8 cellular contexts compared by ENCODE assay signal in genomic region chr1:102434421-102434820, GRCh38.
DNase-seq lines count a peak whose midpoint lies in the region; ATAC-seq and TF ChIP-seq lines count a peak whose summit lies in the region.

No MANE protein-coding gene starts in this region.

- POLR2A ChIA-PET in WTC11 (lab: Charles Lee), result no interaction called here

- H3K27ac ChIP-seq in neuronal stem cell (replicated peaks; ENCODE audit: low read length), result no peak overlapping the region

- H3K36me3 ChIP-seq in neuronal stem cell (replicated peaks in 1 of 2; ENCODE audit: control insufficient read depth in 2 of 2, insufficient read depth in 2 of 2, low read length in 2 of 2), result no peaks in the 10 kb centered on the region

- H3K4me3 ChIP-seq in Jurkat, Clone E6-1 (ENCODE audit: low read length), result no peak overlapping the region
- H3K4me3 ChIP-seq in neuronal stem cell (ENCODE audit: low read length in 2 of 2), result no peak overlapping the region

- TF ChIP-seq CTCF in WTC11 (IDR thresholded peaks at IDR 0.05), result peak; percentile 59; the same call in 1 of the 2 replicates

- no peak overlapping the region for H2BK15ac ChIP-seq in neuronal stem cell (ENCODE audit: low read length)

- CTCF ChIA-PET in WTC11 (lab: Charles Lee), result interaction anchor here (0.6 to 1.5 kb wide), 8 partner anchors 20 to 914 kb away, joined by 3 to 7 read pairs (median 3); no protein-coding TSS in a partner anchor

- H3K27me3 Mint-ChIP-seq in activated CD4-positive, alpha-beta T cell treated with anti-CD3 and anti-CD28 coated beads, Interleukin-2, amount 10 ng/mL, durations not matched to agents 24 days and 14 days, result no peaks in the 10 kb centered on the region
- H3K27me3 Mint-ChIP-seq in WTC11 (ENCODE audit: low read depth), result no peaks in the 10 kb centered on the region

- no peaks in the 10 kb centered on the region for H3K79me1 ChIP-seq in neuronal stem cell (ENCODE audit: low read depth, low read length)

- no peak overlapping the region for H3K9ac ChIP-seq in neuronal stem cell (ENCODE audit: low read depth, low read length, poor library complexity)

- intact Hi-C loops in activated CD4-positive, alpha-beta T cell treated with anti-CD3 and anti-CD28 coated beads, Interleukin-2, amount 10 ng/mL, durations not matched to agents 24 days and 14 days (cut with micrococcal nuclease), result loop anchor here (5.0 kb wide), 1 partner anchor 912 kb away; no protein-coding TSS in a partner anchor

- H3K4me3 Mint-ChIP-seq in activated CD4-positive, alpha-beta T cell treated with anti-CD3 and anti-CD28 coated beads, Interleukin-2, amount 10 ng/mL, durations not matched to agents 24 days and 14 days, result no peak overlapping the region
- H3K4me3 Mint-ChIP-seq in WTC11, result no peak overlapping the region

- H2AK5ac ChIP-seq in neuronal stem cell (ENCODE audit: low read depth, low read length), result no peak overlapping the region

- no peak overlapping the region for H3K23ac ChIP-seq in neuronal stem cell (ENCODE audit: low read depth, low read length, poor library complexity)

- ATAC-seq in WTC11, result peak; percentile 91
- no peak for ATAC-seq in GM21619 (IDR thresholded peaks at IDR 0.05; ENCODE audit: unreplicated experiment)
- no peak for ATAC-seq in GM19023 (IDR thresholded peaks at IDR 0.05; ENCODE audit: unreplicated experiment)

- no CpG with 5 or more reads among the region's 4 CpGs for WGBS in neuronal stem cell (ENCODE audit: extremely low coverage in 2 of 2, insufficient read length in 2 of 2, insufficient replicate concordance in 1 of 2), 2 donors

- H3K14ac ChIP-seq in neuronal stem cell (ENCODE audit: low read length), result no peak overlapping the region

- H2BK5ac ChIP-seq in neuronal stem cell (ENCODE audit: low read length), result no peak overlapping the region

- H3K4me2 ChIP-seq in neuronal stem cell (ENCODE audit: insufficient read depth, low read length, poor library complexity, severe bottlenecking), result no peak overlapping the region

- H3K4me1 ChIP-seq in neuronal stem cell (ENCODE audit: control insufficient read depth in 2 of 2, insufficient read depth in 1 of 2, low read depth in 1 of 2, low read length in 2 of 2), result no peaks in the 10 kb centered on the region

- no peaks in the 10 kb centered on the region for H3K9me3 Mint-ChIP-seq in activated CD4-positive, alpha-beta T cell treated with anti-CD3 and anti-CD28 coated beads, Interleukin-2, amount 10 ng/mL, durations not matched to agents 24 days and 14 days
- peaks cover 5% of the 10 kb centered on the region for H3K9me3 Mint-ChIP-seq in WTC11

- no peaks in the 10 kb centered on the region for H3K36me3 Mint-ChIP-seq in activated CD4-positive, alpha-beta T cell treated with anti-CD3 and anti-CD28 coated beads, Interleukin-2, amount 10 ng/mL, durations not matched to agents 24 days and 14 days (ENCODE audit: low read depth)
- no peaks in the 10 kb centered on the region for H3K36me3 Mint-ChIP-seq in WTC11

- no peak overlapping the region for H2AFZ ChIP-seq in neuronal stem cell (ENCODE audit: low read length)

- H3K27me3 ChIP-seq in neuronal stem cell (ENCODE audit: control insufficient read depth in 3 of 3, insufficient read depth in 3 of 3, low read depth in 1 of 3, low read length in 3 of 3), result no peaks in the 10 kb centered on the region

- H3K18ac ChIP-seq in neuronal stem cell (ENCODE audit: low read length), result no peak overlapping the region

- no peak overlapping the region for H4K91ac ChIP-seq in neuronal stem cell (ENCODE audit: low read depth, low read length, poor library complexity)

- no peak overlapping the region for H3K27ac Mint-ChIP-seq in activated CD4-positive, alpha-beta T cell treated with anti-CD3 and anti-CD28 coated beads, Interleukin-2, amount 10 ng/mL, durations not matched to agents 24 days and 14 days
- peak overlapping the region; percentile 28; the same call in 1 of the 2 replicates for H3K27ac Mint-ChIP-seq in WTC11

- no peak overlapping the region for H2BK12ac ChIP-seq in neuronal stem cell (ENCODE audit: low read length)

- no peaks in the 10 kb centered on the region for H3K9me3 ChIP-seq in neuronal stem cell (replicated peaks in 1 of 2; ENCODE audit: control insufficient read depth in 2 of 2, insufficient read depth in 1 of 2, low read depth in 1 of 2, low read length in 2 of 2)

- DNase-seq in activated CD4-positive, alpha-beta T cell treated with anti-CD3 and anti-CD28 coated beads, Interleukin-2, amount 10 ng/mL, durations not matched to agents 24 days and 14 days, result peak; percentile 66
- DNase-seq in activated CD4-positive, alpha-beta T cell treated with anti-CD3 and anti-CD28 coated beads, Interleukin-2, amount 50 U/mL, for 4 hours, result no peak
- DNase-seq in Jurkat, Clone E6-1 (ENCODE audit: low read depth, low spot score), result peak; percentile 51
- DNase-seq in WTC11 (ENCODE audit: low spot score) (peak; percentile 46), neuronal stem cell (ENCODE audit: low spot score) (peak; percentile 8), 8988T (no peak)

- no peak overlapping the region for H4K8ac ChIP-seq in neuronal stem cell (ENCODE audit: low read depth, low read length)

- H2BK120ac ChIP-seq in neuronal stem cell (ENCODE audit: low read depth, low read length), result no peak overlapping the region

- no peak overlapping the region for H3K4ac ChIP-seq in neuronal stem cell (ENCODE audit: low read length)

- H3K4me1 Mint-ChIP-seq in activated CD4-positive, alpha-beta T cell treated with anti-CD3 and anti-CD28 coated beads, Interleukin-2, amount 10 ng/mL, durations not matched to agents 24 days and 14 days, result no peaks in the 10 kb centered on the region
- H3K4me1 Mint-ChIP-seq in WTC11, result no peaks in the 10 kb centered on the region

TF ChIP-seq in WTC11, 78 proteins besides CTCF, POLR2A, EP300 and RAD21:
- TF ChIP-seq ZNF263 (CRISPR knock-in tag; IDR thresholded peaks at IDR 0.05; ENCODE audit: low read depth) (no peak), MAX (CRISPR knock-in tag; IDR thresholded peaks at IDR 0.05) (peak; percentile 28; the same call in 1 of the 2 replicates), ESRRA (CRISPR knock-in tag; IDR thresholded peaks at IDR 0.05; ENCODE audit: borderline replicate concordance) (peak; percentile 100), ATF6 (CRISPR knock-in tag; IDR thresholded peaks at IDR 0.05) (no peak), ERG (CRISPR knock-in tag; IDR thresholded peaks at IDR 0.05) (no peak)
TF ChIP-seq in WTC11: peak in this region for 2.

Comparison
In these comparisons a context has a peak if more than half of its experiments do, and no peak if none do; other contexts are left out.
1. DNase-seq: peak in activated CD4-positive, alpha-beta T cell treated with anti-CD3 and anti-CD28 coated beads, Interleukin-2, amount 10 ng/mL, durations not matched to agents 24 days and 14 days (single experiment), Jurkat, Clone E6-1 (single experiment), WTC11 (single experiment) and neuronal stem cell (single experiment); none in activated CD4-positive, alpha-beta T cell treated with anti-CD3 and anti-CD28 coated beads, Interleukin-2, amount 50 U/mL, for 4 hours (0 of 2) and 8988T (single experiment).